17 cellular contexts compared by ENCODE assay signal in the genomic region with DNA sequence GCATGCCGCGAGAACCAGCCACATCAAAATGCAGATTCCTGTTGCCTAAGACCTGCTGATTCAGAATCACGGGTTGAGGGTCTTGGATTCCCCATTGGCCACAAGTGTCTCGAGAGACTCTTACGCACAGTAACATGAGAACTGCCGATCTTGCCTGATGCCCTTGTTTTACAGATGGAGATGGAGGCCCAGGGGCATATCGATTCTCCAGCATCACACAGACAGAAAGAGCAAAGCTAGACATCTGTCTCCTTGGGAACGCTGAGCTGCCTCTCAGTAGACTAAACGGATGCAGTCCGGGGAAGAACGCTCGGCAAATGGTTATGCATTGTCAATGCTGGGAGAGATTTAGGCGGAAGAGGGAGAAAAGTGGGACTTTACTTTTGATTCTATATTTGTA. TPM values are rescaled to one million over a fixed set of nuclear protein-coding genes. Genes with fewer than 3 reads are reported as not detected.
"Had no signal": no experiment of that assay in that cellular context is flagged by ENCODE, and none has a peak within 500 bp of the region (broad histone marks: within the 10 kb centered on the region; RNA-seq: fewer than 3 reads in every experiment).

No MANE protein-coding gene starts in this region.

- H3K27me3 ChIP-seq: foreskin keratinocyte, neural progenitor cell, ovary had no signal

- H3K36me3 ChIP-seq: esophagus muscularis mucosa, heart left ventricle, neural progenitor cell, ovary had no signal

- H3K27ac ChIP-seq: esophagus muscularis mucosa, foreskin keratinocyte, heart left ventricle, neural progenitor cell, ovary had no signal

- H3K36me3 Mint-ChIP-seq: activated naive CD4-positive, alpha-beta T cell treated with anti-CD3 and anti-CD28 coated beads, Interleukin-2, amount 50 U/mL, for 72 hours; naive B cell; neural progenitor cell; stimulated activated effector memory CD8-positive, alpha-beta T cell treated with anti-CD3 and anti-CD28 coated beads, Interleukin-12 subunit alpha, Interleukin-12 subunit beta, amount 100 ng/mL, for 72 hours had no signal

- H3K4me1 ChIP-seq: esophagus muscularis mucosa, foreskin keratinocyte, heart left ventricle, neural progenitor cell had no signal

- H3K4me3 Mint-ChIP-seq: activated CD4-positive, alpha-beta T cell treated with anti-CD3 and anti-CD28 coated beads, Interleukin-2, amount 10 ng/mL, durations not matched to agents 24 days and 14 days; activated CD8-positive, alpha-beta T cell treated with anti-CD3 and anti-CD28 coated beads, Interleukin-2, amount 10 ng/mL, durations not matched to agents 7 days and 5 days; activated T-cell treated with anti-CD3 and anti-CD28 coated beads, Interleukin-2, amount 50 U/mL, for 72 hours; naive B cell; neural progenitor cell; stimulated activated effector memory CD8-positive, alpha-beta T cell treated with anti-CD3 and anti-CD28 coated beads, Interleukin-12 subunit alpha, Interleukin-12 subunit beta, amount 100 ng/mL, for 72 hours; T-helper 2 cell treated with Interferon-gamma antibody and Interleukin-4, amounts not matched to agents 5 μg/mL and 100 μg/mL, for 36 hours had no signal

- DNase-seq: activated CD4-positive, alpha-beta T cell treated with anti-CD3 and anti-CD28 coated beads, Interleukin-2, amount 10 ng/mL, durations not matched to agents 24 days and 14 days; activated CD4-positive, CD25-positive, alpha-beta regulatory T cell; activated CD8-positive, alpha-beta memory T cell treated with anti-CD3 and anti-CD28 coated beads, Interleukin-2, amount 50 U/mL, for 4 hours; activated CD8-positive, alpha-beta T cell treated with anti-CD3 and anti-CD28 coated beads, Interleukin-2, amount 10 ng/mL, durations not matched to agents 7 days and 5 days; activated gamma-delta T cell; activated T-cell treated with anti-CD3 and anti-CD28 coated beads, Interleukin-2, amount 50 U/mL, for 72 hours; effector CD4-positive, alpha-beta T cell; foreskin keratinocyte; heart left ventricle; naive B cell; ovary had no signal

- H3K4me1 Mint-ChIP-seq: neural progenitor cell; stimulated activated effector memory CD8-positive, alpha-beta T cell treated with anti-CD3 and anti-CD28 coated beads, Interleukin-12 subunit alpha, Interleukin-12 subunit beta, amount 100 ng/mL, for 72 hours had no signal

- H3K4me3 ChIP-seq: esophagus muscularis mucosa, heart left ventricle, lung, neural progenitor cell, ovary had no signal

- H3K27ac Mint-ChIP-seq: activated CD4-positive, alpha-beta T cell treated with anti-CD3 and anti-CD28 coated beads, Interleukin-2, amount 10 ng/mL, durations not matched to agents 24 days and 14 days; activated CD8-positive, alpha-beta T cell treated with anti-CD3 and anti-CD28 coated beads, Interleukin-2, amount 10 ng/mL, durations not matched to agents 7 days and 5 days; activated naive CD4-positive, alpha-beta T cell treated with anti-CD3 and anti-CD28 coated beads, Interleukin-2, amount 50 U/mL, for 72 hours; activated T-cell treated with anti-CD3 and anti-CD28 coated beads, Interleukin-2, amount 50 U/mL, for 72 hours; neural progenitor cell; stimulated activated effector memory CD8-positive, alpha-beta T cell treated with anti-CD3 and anti-CD28 coated beads, Interleukin-12 subunit alpha, Interleukin-12 subunit beta, amount 100 ng/mL, for 72 hours; T-helper 2 cell treated with Interferon-gamma antibody and Interleukin-4, amounts not matched to agents 5 μg/mL and 100 μg/mL, for 36 hours had no signal

- H3K9me3 Mint-ChIP-seq: activated CD4-positive, alpha-beta T cell treated with anti-CD3 and anti-CD28 coated beads, Interleukin-2, amount 10 ng/mL, durations not matched to agents 24 days and 14 days; activated naive CD4-positive, alpha-beta T cell treated with anti-CD3 and anti-CD28 coated beads, Interleukin-2, amount 50 U/mL, for 72 hours; activated T-cell treated with anti-CD3 and anti-CD28 coated beads, Interleukin-2, amount 50 U/mL, for 72 hours; naive B cell; neural progenitor cell; stimulated activated effector memory CD8-positive, alpha-beta T cell treated with anti-CD3 and anti-CD28 coated beads, Interleukin-12 subunit alpha, Interleukin-12 subunit beta, amount 100 ng/mL, for 72 hours; T-helper 2 cell treated with Interferon-gamma antibody and Interleukin-4, amounts not matched to agents 5 μg/mL and 100 μg/mL, for 36 hours had no signal

- H3K9me3 ChIP-seq: esophagus muscularis mucosa, ovary had no signal

RNA-seq across cellular contexts. Expression of a gene that starts 5.4 kb away (rescaled TPM):
- total RNA-seq: activated CD4-positive, alpha-beta T cell treated with anti-CD3 and anti-CD28 coated beads, Interleukin-2, amount 10 ng/mL, durations not matched to agents 24 days and 14 days; activated CD8-positive, alpha-beta T cell treated with anti-CD3 and anti-CD28 coated beads, Interleukin-2, amount 10 ng/mL, durations not matched to agents 7 days and 5 days; activated naive CD4-positive, alpha-beta T cell treated with anti-CD3 and anti-CD28 coated beads, Interleukin-2, amount 50 U/mL, for 72 hours; activated T-cell treated with anti-CD3 and anti-CD28 coated beads, Interleukin-2, amount 50 U/mL, for 72 hours; foreskin keratinocyte had no signal
- polyA plus RNA-seq: foreskin keratinocyte had no signal
